In genomic region chr7:101486056-101486763, GRCh38 we compare ENCODE assay signal across 1 cellular context.
TF ChIP-seq lines count a peak whose summit lies in the region.

No MANE protein-coding gene starts in this region.

TF ChIP-seq in IMR-90, 13 proteins besides CTCF, POLR2A, EP300 and RAD21 (continued from another document):
- no peak for TF ChIP-seq MXI1 (IDR thresholded peaks at IDR 0.05; ENCODE audit: borderline replicate concordance, low read depth, low read length)
- no peak for TF ChIP-seq NFE2L2 (IDR thresholded peaks at IDR 0.05; ENCODE audit: low read depth, low read length)
